6 cellular contexts compared by ENCODE assay signal in the genomic region with DNA sequence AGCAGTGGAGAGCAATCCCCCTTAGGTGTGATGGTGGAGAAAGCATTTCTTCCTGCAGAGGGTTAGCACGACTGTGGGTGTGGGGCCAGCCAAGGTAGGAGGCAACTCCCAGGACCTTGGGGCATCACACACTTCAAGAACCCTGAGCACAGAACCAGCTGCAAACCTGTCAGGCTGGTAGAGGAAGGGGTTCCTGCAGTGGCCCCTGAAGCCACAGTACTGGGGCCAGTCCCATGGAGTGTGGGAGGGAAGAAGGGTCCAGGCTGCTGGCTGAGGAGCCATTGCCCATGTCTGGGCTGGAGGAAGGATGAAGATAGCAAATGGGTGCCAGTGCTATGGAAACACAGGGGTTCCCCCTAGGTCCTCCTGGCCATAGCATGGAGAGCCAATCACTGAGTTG.
"Had no signal": no experiment of that assay in that cellular context is flagged by ENCODE, and none has a peak within 500 bp of the region (broad histone marks: within the 10 kb centered on the region; RNA-seq: fewer than 3 reads in every experiment).

No MANE protein-coding gene starts in this region.

- ATAC-seq: K562 had no signal

- H3K4me3 Mint-ChIP-seq: H9 had no signal

- DNase-seq: GOT3, H9, HCEC 1CT, IMR-90, KG1 had no signal

- H3K4me3 ChIP-seq: K562 had no signal

- H3K27ac Mint-ChIP-seq: H9 had no signal

- H3K4me1 Mint-ChIP-seq: H9 had no signal
